ENCODE assay signal across 8 cellular contexts in genomic region chr11:62601364-62602140, GRCh38. TPM values are rescaled to one million over a fixed set of nuclear protein-coding genes. Genes with fewer than 3 reads are reported as not detected.
DNase-seq lines count a peak whose midpoint lies in the region; ATAC-seq and TF ChIP-seq lines count a peak whose summit lies in the region.

TSS of gene MTA2 (minus strand) at chr11:62601865. CDS start at chr11:62601450, 415 bp downstream.

- no peaks in the 10 kb centered on the region for H3K9me3 Mint-ChIP-seq in Calu3 (ENCODE audit: low read depth, unreplicated experiment)
- no peaks in the 10 kb centered on the region for H3K9me3 Mint-ChIP-seq in mesothelial cell of epicardium

- peak within 1 kb of the TSS; percentile 94 for H3K4me2 ChIP-seq in OCI-LY1 (ENCODE audit: low read length)

- peak; percentile 99 for DNase-seq in Calu3
- DNase-seq in activated CD8-positive, alpha-beta memory T cell treated with anti-CD3 and anti-CD28 coated beads, Interleukin-2, amount 50 U/mL, for 4 hours = peak; percentile 99
- peak; percentile 90 to 100 for DNase-seq in mesothelial cell of epicardium (ENCODE audit: low spot score in 2 of 2, unreplicated experiment in 2 of 2)
- peak; percentile 99 for DNase-seq in stimulated activated CD8-positive, alpha-beta memory T cell treated with anti-CD3 and anti-CD28 coated beads, Interleukin-15, amount 100 ng/mL, for 48 hours (ENCODE audit: low read depth in 2 of 2)

- H3K36me3 Mint-ChIP-seq in Calu3 (ENCODE audit: insufficient read depth, unreplicated experiment) (peaks cover 75% of the 10 kb centered on the region), mesothelial cell of epicardium (peaks cover 22% of the 10 kb centered on the region)

- CTCF ChIA-PET in Calu3 (lab: Charles Lee) = interaction anchor here (0.7 to 2.1 kb wide), 12 partner anchors 10 to 177 kb away, joined by 3 to 21 read pairs (median 4); partner anchors contain the start of genes C11orf98, CSKMT, EML3 and ROM1

- TF ChIP-seq CTCF in Calu3 (IDR thresholded peaks at IDR 0.05; ENCODE audit: unreplicated experiment) = no peak
- TF ChIP-seq CTCF in OCI-LY1 (IDR thresholded peaks at IDR 0.05; ENCODE audit: low read length) = no peak
- no peak for TF ChIP-seq CTCF in mesothelial cell of epicardium (IDR thresholded peaks at IDR 0.05; ENCODE audit: unreplicated experiment)

- no peak within 1 kb of the TSS for H2AFZ ChIP-seq in OCI-LY1 (ENCODE audit: low read length)

- H3K9me3 ChIP-seq in HUES64 (ENCODE audit: insufficient read depth, low read depth, low read length) (no peaks in the 10 kb centered on the region), OCI-LY1 (ENCODE audit: low read length) (no peaks in the 10 kb centered on the region)

- H3K4me1 Mint-ChIP-seq in Calu3 (ENCODE audit: low read depth, unreplicated experiment) (peaks cover 35% of the 10 kb centered on the region), mesothelial cell of epicardium (peaks cover 33% of the 10 kb centered on the region)

- no peaks in the 10 kb centered on the region for H4K20me1 ChIP-seq in OCI-LY1 (ENCODE audit: insufficient read depth, low read length)

- H3K4me1 ChIP-seq in HUES64 (ENCODE audit: insufficient read depth, low read length) = peaks cover 24% of the 10 kb centered on the region
- H3K4me1 ChIP-seq in OCI-LY1 (ENCODE audit: insufficient read depth, low read length, severe bottlenecking) = peaks cover 26% of the 10 kb centered on the region

- H3K4me3 ChIP-seq in HUES64 (ENCODE audit: low read length) = peak within 1 kb of the TSS; percentile 88
- H3K4me3 ChIP-seq in OCI-LY1 (ENCODE audit: low read depth, low read length, poor library complexity, severe bottlenecking) = peak within 1 kb of the TSS; percentile 97

- H3K27ac ChIP-seq in HUES64 (ENCODE audit: low read depth, low read length) = peak within 1 kb of the TSS; percentile 94
- H3K27ac ChIP-seq in OCI-LY1 (ENCODE audit: low read depth, low read length, poor library complexity, severe bottlenecking) = peak within 1 kb of the TSS; percentile 79

- under 1% methylated on average over 83 of the region's 83 CpGs for WGBS in HUES64

- H3K9me2 ChIP-seq in OCI-LY1 (ENCODE audit: low read depth, low read length) = no peaks in the 10 kb centered on the region

- no TSS peak for BruUV-seq in Calu3 (replicated peaks; lab: Mats Ljungman, UMichigan)

- ATAC-seq in GM21447 (IDR thresholded peaks at IDR 0.05; ENCODE audit: unreplicated experiment) = peak; percentile 65

- H3K27ac Mint-ChIP-seq in Calu3 (ENCODE audit: unreplicated experiment) (peak within 1 kb of the TSS; percentile 78), mesothelial cell of epicardium (peak within 1 kb of the TSS; percentile 94)

- no peaks in the 10 kb centered on the region for H3K27me3 Mint-ChIP-seq in Calu3 (ENCODE audit: unreplicated experiment)
- peaks cover 4% of the 10 kb centered on the region for H3K27me3 Mint-ChIP-seq in mesothelial cell of epicardium (ENCODE audit: low read depth)

- H3K79me2 ChIP-seq in OCI-LY1 (ENCODE audit: insufficient read depth, low read length) = peaks cover 27% of the 10 kb centered on the region

- H3K4me3 Mint-ChIP-seq in Calu3 (ENCODE audit: low read depth, unreplicated experiment) (peak within 1 kb of the TSS; percentile 88), mesothelial cell of epicardium (peak within 1 kb of the TSS; percentile 81)

- in situ Hi-C loops in endometrial microvascular endothelial cells (cut with HindIII; ENCODE audit: inconsistent ontology term, low pct_unique_long_range_greater_than_20kb, low sequenced_read_pairs) = no loop called here

- H3K9ac ChIP-seq in HUES64 (ENCODE audit: low read depth, low read length) (peak within 1 kb of the TSS; percentile 96), OCI-LY1 (ENCODE audit: low read length) (peak within 1 kb of the TSS; percentile 100)

- intact Hi-C loops in Calu3 (cut with micrococcal nuclease; ENCODE audit: unreplicated experiment) = no loop called here

- H3K27me3 ChIP-seq in HUES64 (ENCODE audit: insufficient read depth, low read length) = peaks cover 25% of the 10 kb centered on the region
- H3K27me3 ChIP-seq in OCI-LY1 (ENCODE audit: insufficient read depth, low read length) = no peaks in the 10 kb centered on the region

- H3K36me3 ChIP-seq in HUES64 (ENCODE audit: insufficient read depth, low read length) (peaks cover 31% of the 10 kb centered on the region), OCI-LY1 (ENCODE audit: insufficient read depth, low read length) (peaks cover 84% of the 10 kb centered on the region)

- H3F3A ChIP-seq in OCI-LY1 (ENCODE audit: insufficient read depth, low read length) = no peaks in the 10 kb centered on the region

RNA-seq across cellular contexts. Expression of gene MTA2, which starts in this region (rescaled TPM):
- total RNA-seq in Calu3 (2022) = 90.4 and 97.2 TPM in 2 replicates
- polyA plus RNA-seq in HUES64 (2013, experiment 1 of 2) = 99.8 TPM
- 97.7 TPM for polyA plus RNA-seq in HUES64 (2013, experiment 2 of 2)
- total RNA-seq in endometrial microvascular endothelial cells (ENCODE audit: inconsistent ontology term) = 195 TPM
- 121 to 126 TPM (median 124 TPM) in 3 replicates for total RNA-seq in mesothelial cell of epicardium

Comparison
In these comparisons a context has a peak if more than half of its experiments do, and no peak if none do; other contexts are left out.
1. Peak in every context shown above with its lines: DNase-seq, ATAC-seq, H3K4me3 ChIP-seq and H3K27ac ChIP-seq.